Comparison of ENCODE assay signal across 20 cellular contexts in the genomic region with DNA sequence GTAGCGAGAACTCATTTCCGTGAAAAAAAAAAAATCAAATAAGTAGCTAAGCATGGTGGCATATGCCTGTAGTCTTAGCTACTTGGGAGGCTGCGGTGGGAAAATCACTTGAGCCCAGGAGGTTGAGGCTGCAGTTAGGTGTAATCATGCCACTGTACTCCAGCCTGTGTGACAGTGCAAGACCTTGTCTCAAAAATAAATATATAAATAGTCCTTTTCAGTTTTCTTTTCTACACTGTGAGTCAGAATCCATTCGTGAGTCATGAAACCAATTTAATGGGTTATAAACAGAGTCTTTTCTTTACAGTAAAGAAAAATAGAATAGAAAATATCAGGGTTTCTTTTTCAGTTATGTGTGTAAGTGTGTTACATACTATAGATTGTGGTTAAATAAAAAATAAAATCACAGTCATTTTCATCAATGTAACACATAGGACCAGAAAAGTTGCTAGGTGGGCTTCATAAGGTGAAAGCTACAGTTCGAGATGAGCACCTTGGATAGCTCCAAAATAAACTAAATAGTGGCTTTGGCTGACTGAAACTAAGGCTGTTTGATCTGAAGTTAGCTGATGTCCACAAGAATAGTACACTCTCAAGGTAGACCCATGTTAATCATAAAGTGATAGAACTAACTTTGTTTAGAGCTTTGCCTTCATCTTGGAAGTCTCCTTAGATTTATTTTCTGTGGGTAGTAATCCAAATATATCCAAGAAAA.
"Had no signal": no experiment of that assay in that cellular context is flagged by ENCODE, and none has a peak within 500 bp of the region (broad histone marks: within the 10 kb centered on the region; RNA-seq: fewer than 3 reads in every experiment).

No MANE protein-coding gene starts in this region.

- H3K27ac ChIP-seq: brain microvascular endothelial cell, neutrophil, transverse colon had no signal

- FAIRE-seq: TTC549 had no signal

- H3K9me3 ChIP-seq: neutrophil, transverse colon had no signal

- DNase-seq: activated CD4-positive, alpha-beta T cell treated with anti-CD3 and anti-CD28 coated beads, Interleukin-2, amount 50 U/mL, for 1 hour; activated gamma-delta T cell; activated naive CD8-positive, alpha-beta T cell treated with anti-CD3 and anti-CD28 coated beads, Interleukin-2, amount 10 ng/mL, durations not matched to agents 7 days and 5 days; activated T-cell treated with anti-CD3 and anti-CD28 coated beads for 4 hours; brain microvascular endothelial cell; cerebellar nuclear complex; effector memory CD4-positive, alpha-beta T cell; foreskin melanocyte; kidney glomerular epithelial cell; left ventricle myocardium superior; mesenchymal stem cell; natural killer cell; retina; stimulated activated CD4-positive, alpha-beta T cell treated with anti-CD3 and anti-CD28 coated beads, Interleukin-4, amount 100 ng/mL, for 1 hour; stimulated activated naive CD4-positive, alpha-beta T cell; T-helper 2 cell; transverse colon had no signal

- H3K4me1 ChIP-seq: transverse colon had no signal

- H3K27me3 ChIP-seq: brain microvascular endothelial cell, neutrophil, transverse colon had no signal

- H3K36me3 ChIP-seq: brain microvascular endothelial cell, neutrophil, transverse colon had no signal

- H3K4me3 ChIP-seq: transverse colon had no signal

- ATAC-seq: left ventricle myocardium superior, natural killer cell, WTC11 had no signal
